Comparison of ENCODE assay signal across 9 cellular contexts in the genomic region with DNA sequence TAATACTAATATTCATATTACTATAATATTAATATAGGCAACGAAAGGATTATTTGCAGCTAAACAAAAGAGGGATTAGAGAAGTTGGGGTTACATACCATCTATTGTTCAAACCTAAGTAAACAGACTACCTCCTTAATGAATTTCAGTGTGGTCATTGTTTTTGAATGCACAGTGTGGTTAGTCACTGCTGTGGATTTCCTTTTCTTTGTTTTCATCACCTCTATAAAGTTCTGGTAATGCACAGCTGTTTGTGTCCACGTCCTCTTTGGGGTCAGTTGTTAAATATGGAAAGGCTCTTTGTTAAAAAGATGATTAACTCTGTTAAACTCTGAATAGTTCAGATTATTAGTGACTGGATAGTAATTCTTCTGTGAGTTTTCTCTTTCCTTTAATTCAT.
DNase-seq lines count a peak whose midpoint lies in the region; ATAC-seq, FAIRE-seq and TF ChIP-seq lines count a peak whose summit lies in the region.
"Had no signal": no experiment of that assay in that cellular context is flagged by ENCODE, and none has a peak within 500 bp of the region (broad histone marks: within the 10 kb centered on the region; RNA-seq: fewer than 3 reads in every experiment).

No MANE protein-coding gene starts in this region.

- H3K27me3 ChIP-seq in endothelial cell of umbilical vein (ENCODE audit: control insufficient read depth in 2 of 2, insufficient read depth in 2 of 2, low read length in 2 of 2) (no peaks in the 10 kb centered on the region), psoas muscle (ENCODE audit: insufficient read depth in 3 of 3, low read length in 2 of 3) (peaks cover 0 to 13% (median 0%) of the 10 kb centered on the region in 3 donors)

- peak; percentile 73 for FAIRE-seq in endothelial cell of umbilical vein (lab: Jason Lieb, UNC)

- peak overlapping the region; percentile 84 for H3K27ac Mint-ChIP-seq in activated CD8-positive, alpha-beta memory T cell treated with anti-CD3 and anti-CD28 coated beads, Interleukin-2, amount 10 ng/mL, durations not matched to agents 7 days and 5 days

- no peaks in the 10 kb centered on the region for H3K9me3 ChIP-seq in endothelial cell of umbilical vein (replicated peaks; ENCODE audit: control insufficient read depth, insufficient read depth, low read length)
- H3K9me3 ChIP-seq in psoas muscle: no peaks in the 10 kb centered on the region

- peaks cover 12% of the 10 kb centered on the region for H3K36me3 Mint-ChIP-seq in activated CD8-positive, alpha-beta memory T cell treated with anti-CD3 and anti-CD28 coated beads, Interleukin-2, amount 10 ng/mL, durations not matched to agents 7 days and 5 days

- ATAC-seq in activated CD8-positive, alpha-beta memory T cell treated with anti-CD3 and anti-CD28 coated beads, Interleukin-2, amount 10 ng/mL, durations not matched to agents 7 days and 5 days: no peak
- no peak for ATAC-seq in psoas muscle
- no peak for ATAC-seq in GM21528 (IDR thresholded peaks at IDR 0.05; ENCODE audit: low FRiP score, unreplicated experiment)
- no peak for ATAC-seq in HG02588 (IDR thresholded peaks at IDR 0.05; ENCODE audit: unreplicated experiment)

- peak overlapping the region; percentile 74 for H3K4me2 ChIP-seq in endothelial cell of umbilical vein (ENCODE audit: insufficient read depth, low read length)

- no peaks in the 10 kb centered on the region for H4K20me1 ChIP-seq in endothelial cell of umbilical vein (replicated peaks; ENCODE audit: control insufficient read depth, extremely low read depth, insufficient read depth, low read length)

- dilution Hi-C loops in endothelial cell of umbilical vein (cut with MboI; ENCODE audit: extremely low pct_ligation_motif_present, low sequenced_read_pairs): no loop called here

- peak overlapping the region; percentile 100 for H3K9ac ChIP-seq in endothelial cell of umbilical vein (replicated peaks; ENCODE audit: extremely low read depth, insufficient read depth, low read length)

- peak; percentile 53 for TF ChIP-seq POLR2A in endothelial cell of umbilical vein (IDR thresholded peaks at IDR 0.05; ENCODE audit: low read depth, low read length)

- intact Hi-C loops in endothelial cell of umbilical vein (cut with micrococcal nuclease) (loop anchor here (1.0 kb wide), 5 partner anchors 13 to 185 kb away; no protein-coding TSS in a partner anchor), psoas muscle (cut with DNase I) (loop anchor here in 1 of 2 donors (5.0 kb wide), 1 partner anchor 32 kb away; no protein-coding TSS in a partner anchor)

- peaks cover 3% of the 10 kb centered on the region for H3K27me3 Mint-ChIP-seq in activated CD8-positive, alpha-beta memory T cell treated with anti-CD3 and anti-CD28 coated beads, Interleukin-2, amount 10 ng/mL, durations not matched to agents 7 days and 5 days

- no peak overlapping the region for H2AFZ ChIP-seq in endothelial cell of umbilical vein (ENCODE audit: low read depth, low read length)

- no TSS peak for BruUV-seq in endothelial cell of umbilical vein (replicated peaks; lab: Mats Ljungman, UMichigan)

- H3K27ac ChIP-seq in endothelial cell of umbilical vein (ENCODE audit: insufficient read depth, low read depth, low read length): peak overlapping the region; percentile 91
- no peak overlapping the region for H3K27ac ChIP-seq in psoas muscle

- WGBS in psoas muscle, 3 donors: 19 to 26% (median 25%) methylated on average over 2 of the region's 2 CpGs

- POLR2A ChIA-PET in endothelial cell of umbilical vein (lab: Charles Lee): interaction anchor here (1.1 to 5.2 kb wide), 10 partner anchors 10 to 184 kb away, joined by 3 to 76 read pairs (median 7); no protein-coding TSS in a partner anchor

- CTCF ChIA-PET in activated CD8-positive, alpha-beta memory T cell treated with anti-CD3 and anti-CD28 coated beads, Interleukin-2, amount 10 ng/mL, durations not matched to agents 7 days and 5 days (lab: Charles Lee): interaction anchor here (1.0 to 7.4 kb wide), 3 partner anchors 11 to 524 kb away, joined by 3 to 117 read pairs (median 80); no protein-coding TSS in a partner anchor
- CTCF ChIA-PET in endothelial cell of umbilical vein (lab: Charles Lee): interaction anchor here (1.0 to 6.7 kb wide), 14 partner anchors 12 to 524 kb away, joined by 3 to 130 read pairs (median 5); no protein-coding TSS in a partner anchor

- H3K4me1 Mint-ChIP-seq in activated CD8-positive, alpha-beta memory T cell treated with anti-CD3 and anti-CD28 coated beads, Interleukin-2, amount 10 ng/mL, durations not matched to agents 7 days and 5 days: peaks cover 56% of the 10 kb centered on the region

- no peaks in the 10 kb centered on the region for H3K9me3 Mint-ChIP-seq in activated CD8-positive, alpha-beta memory T cell treated with anti-CD3 and anti-CD28 coated beads, Interleukin-2, amount 10 ng/mL, durations not matched to agents 7 days and 5 days (ENCODE audit: low read depth)

- no peak for TF ChIP-seq CTCF in endothelial cell of umbilical vein (IDR thresholded peaks at IDR 0.05; ENCODE audit: extremely low read depth in 1 of 2, insufficient read depth in 1 of 2, low read depth in 1 of 2, low read length in 2 of 2)
- TF ChIP-seq CTCF in psoas muscle (IDR thresholded peaks at IDR 0.05): no peak

- H3K9me1 ChIP-seq in endothelial cell of umbilical vein (replicated peaks; ENCODE audit: control insufficient read depth, extremely low read depth, insufficient read depth, low read length): no peaks in the 10 kb centered on the region

- H3K36me3 ChIP-seq in endothelial cell of umbilical vein (ENCODE audit: control insufficient read depth in 2 of 2, extremely low read depth in 1 of 2, insufficient read depth in 2 of 2, low read length in 2 of 2): no peaks in the 10 kb centered on the region
- H3K36me3 ChIP-seq in psoas muscle (ENCODE audit: insufficient read depth in 1 of 2, low read depth in 1 of 2): no peaks in the 10 kb centered on the region

- DNase-seq in activated CD8-positive, alpha-beta memory T cell treated with anti-CD3 and anti-CD28 coated beads, Interleukin-2, amount 10 ng/mL, durations not matched to agents 7 days and 5 days: no peak
- no peak for DNase-seq in activated CD8-positive, alpha-beta memory T cell treated with anti-CD3 and anti-CD28 coated beads, Interleukin-2, amount 50 U/mL, for 48 hours
- peak; percentile 96 for DNase-seq in endothelial cell of umbilical vein (ENCODE audit: low read depth, low spot score)
- no peak for DNase-seq in psoas muscle
- no peak for DNase-seq in stimulated activated CD4-positive, alpha-beta T cell treated with anti-CD3 and anti-CD28 coated beads, Interleukin-2, amount 100 ng/mL, for 48 hours
- DNase-seq: NCI-H1092 treated with DMSO at 0.1 percent for 48 hours had no signal

- peak overlapping the region; percentile 80 for H3K4me3 Mint-ChIP-seq in activated CD8-positive, alpha-beta memory T cell treated with anti-CD3 and anti-CD28 coated beads, Interleukin-2, amount 10 ng/mL, durations not matched to agents 7 days and 5 days

- H3K4me3 ChIP-seq in endothelial cell of umbilical vein (replicated peaks in 1 of 3; ENCODE audit: insufficient read depth in 1 of 3, low read depth in 1 of 3, low read length in 3 of 3) (peak overlapping the region; percentile 54 to 70 (median 55)), psoas muscle (peak overlapping the region; percentile 60)

- peaks cover 32% of the 10 kb centered on the region for H3K79me2 ChIP-seq in endothelial cell of umbilical vein (ENCODE audit: control insufficient read depth, insufficient read depth, low read length)

- peaks cover 22% of the 10 kb centered on the region for H3K4me1 ChIP-seq in endothelial cell of umbilical vein (ENCODE audit: control insufficient read depth, extremely low read depth, insufficient read depth, low read length)
- peaks cover 12% of the 10 kb centered on the region for H3K4me1 ChIP-seq in psoas muscle

TF ChIP-seq in PFSK-1, 5 proteins besides CTCF, POLR2A, EP300 and RAD21 (continues in another document):
- TF ChIP-seq POLR2AphosphoS5 (IDR thresholded peaks at IDR 0.05; ENCODE audit: low read depth, low read length): no peak
- no peak for TF ChIP-seq FOXP2 (optimal IDR thresholded peaks at IDR 0.05; ENCODE audit: borderline replicate concordance, extremely low read depth, extremely low read length, insufficient read depth)
- TF ChIP-seq SIN3A (IDR thresholded peaks at IDR 0.05; ENCODE audit: borderline replicate concordance, insufficient read depth, low read length): peak; percentile 63; the same call in 1 of the 2 replicates

TF ChIP-seq in endothelial cell of umbilical vein, 7 proteins besides CTCF, POLR2A, EP300 and RAD21:
- TF ChIP-seq FOS (IDR thresholded peaks at IDR 0.05; ENCODE audit: borderline replicate concordance, insufficient read depth, low read length) (peak; percentile 85), POLR2AphosphoS5 (IDR thresholded peaks at IDR 0.05; ENCODE audit: insufficient read depth, low read depth, low read length) (peak; percentile 87), MAX (IDR thresholded peaks at IDR 0.05; ENCODE audit: insufficient read depth, insufficient read length) (no peak), JUN (IDR thresholded peaks at IDR 0.05; ENCODE audit: borderline replicate concordance, insufficient read depth, insufficient read length, low read depth) (peak; percentile 96), GATA2 (IDR thresholded peaks at IDR 0.05; ENCODE audit: insufficient read depth, insufficient read length, low read depth, low read length) (no peak)
